Comparison of ENCODE assay signal across 1 cellular context in the genomic region with DNA sequence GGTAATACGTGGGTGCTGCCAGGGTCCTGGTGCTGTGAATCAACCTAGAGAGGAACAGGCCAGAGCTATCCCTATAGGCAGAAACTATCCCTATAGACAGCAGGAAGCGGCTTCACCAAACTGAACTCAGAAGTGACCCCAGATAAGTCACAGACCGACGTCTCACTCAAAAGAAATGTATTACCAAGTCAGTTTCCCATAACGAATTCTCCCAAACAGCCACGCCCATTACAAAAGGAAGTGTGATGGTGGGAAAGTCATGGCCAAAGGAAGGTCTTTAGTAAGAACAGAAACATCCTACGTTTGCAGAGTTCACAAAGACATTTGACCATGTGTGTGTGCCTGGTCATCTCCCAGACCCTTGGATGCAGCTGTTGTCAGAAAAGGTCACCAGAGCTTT.
TF ChIP-seq lines count a peak whose summit lies in the region.

No MANE protein-coding gene starts in this region.

TF ChIP-seq in H1, 55 proteins besides CTCF, POLR2A, EP300 and RAD21 (continued from another document):
- TF ChIP-seq KDM1A (IDR thresholded peaks at IDR 0.05; ENCODE audit: borderline replicate concordance, low read length), result no peak
- no peak for TF ChIP-seq SIN3A (conservative IDR thresholded peaks at IDR 0.05 in 1 of 2, IDR thresholded peaks at IDR 0.05 in 1 of 2; ENCODE audit: low read depth in 1 of 2, low read length in 2 of 2)
- TF ChIP-seq RBBP5 (IDR thresholded peaks at IDR 0.05; ENCODE audit: borderline replicate concordance, low read depth, low read length), result no peak
- TF ChIP-seq, protein P1, sequence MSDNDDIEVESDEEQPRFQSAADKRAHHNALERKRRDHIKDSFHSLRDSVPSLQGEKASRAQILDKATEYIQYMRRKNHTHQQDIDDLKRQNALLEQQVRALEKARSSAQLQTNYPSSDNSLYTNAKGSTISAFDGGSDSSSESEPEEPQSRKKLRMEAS (IDR thresholded peaks at IDR 0.05), result no peak
- TF ChIP-seq SRF (IDR thresholded peaks at IDR 0.05; ENCODE audit: low read depth, low read length), result no peak
- TF ChIP-seq PHF8 (conservative IDR thresholded peaks at IDR 0.05; ENCODE audit: low read depth, low read length), result no peak
- TF ChIP-seq FOSL1 (IDR thresholded peaks at IDR 0.05; ENCODE audit: insufficient read depth, low read depth, low read length), result no peak
- no peak for TF ChIP-seq MAFK (IDR thresholded peaks at IDR 0.05; ENCODE audit: low read depth, low read length)
- TF ChIP-seq SP4 (IDR thresholded peaks at IDR 0.05; ENCODE audit: low read length), result no peak
- no peak for TF ChIP-seq RNF2 (IDR thresholded peaks at IDR 0.05; ENCODE audit: borderline replicate concordance, low read depth, low read length, missing control alignments, poor library complexity, severe bottlenecking)
- TF ChIP-seq JUND (IDR thresholded peaks at IDR 0.05; ENCODE audit: low read length), result no peak
- TF ChIP-seq CBX8 (IDR thresholded peaks at IDR 0.05; ENCODE audit: borderline replicate concordance, low read depth, low read length), result no peak
- no peak for TF ChIP-seq HDAC6 (IDR thresholded peaks at IDR 0.05; ENCODE audit: low read depth, low read length)
- no peak for TF ChIP-seq TAF7 (optimal IDR thresholded peaks at IDR 0.05; ENCODE audit: borderline replicate concordance, low read depth, low read length)
- no peak for TF ChIP-seq TCF12 (IDR thresholded peaks at IDR 0.05; ENCODE audit: low read depth, low read length)
- no peak for TF ChIP-seq HDAC2 (IDR thresholded peaks at IDR 0.05; ENCODE audit: borderline replicate concordance in 1 of 2, low read depth in 2 of 2, low read length in 2 of 2)
- TF ChIP-seq, protein P2, sequence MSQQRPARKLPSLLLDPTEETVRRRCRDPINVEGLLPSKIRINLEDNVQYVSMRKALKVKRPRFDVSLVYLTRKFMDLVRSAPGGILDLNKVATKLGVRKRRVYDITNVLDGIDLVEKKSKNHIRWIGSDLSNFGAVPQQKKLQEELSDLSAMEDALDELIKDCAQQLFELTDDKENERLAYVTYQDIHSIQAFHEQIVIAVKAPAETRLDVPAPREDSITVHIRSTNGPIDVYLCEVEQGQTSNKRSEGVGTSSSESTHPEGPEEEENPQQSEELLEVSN (IDR thresholded peaks at IDR 0.05), result no peak
TF ChIP-seq in H1: peak in this region for 0.
